ENCODE assay signal across 18 cellular contexts in the genomic region with DNA sequence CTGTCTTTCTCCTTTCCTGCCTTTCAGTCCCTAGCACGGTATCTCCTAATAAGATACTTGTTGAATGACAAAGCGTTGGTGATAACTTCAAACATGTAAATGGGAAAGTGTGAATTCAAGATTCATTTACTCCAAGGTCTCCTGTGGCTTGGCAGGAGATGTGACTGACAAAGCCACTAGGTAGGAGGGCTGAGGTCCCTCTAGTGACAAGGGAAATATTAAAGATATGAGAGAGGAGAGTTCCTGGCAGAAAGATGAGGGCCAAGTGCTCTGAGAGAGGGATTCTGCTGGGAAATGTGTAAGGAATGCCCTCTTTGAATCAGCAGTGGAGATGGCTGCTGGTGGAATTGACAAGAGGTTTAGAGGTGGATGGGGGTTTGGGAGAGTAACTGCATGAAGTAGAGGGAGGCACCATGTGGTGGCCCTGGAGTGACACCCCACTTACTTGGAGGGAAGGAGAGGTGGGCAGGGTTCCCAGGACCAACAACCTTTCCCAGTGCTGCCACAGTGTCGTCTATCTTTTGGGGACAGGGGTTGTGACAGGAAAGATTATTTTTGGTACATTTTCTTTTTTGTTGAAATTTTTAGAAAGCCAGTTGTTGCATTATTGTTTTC. TPM values are rescaled to one million over a fixed set of nuclear protein-coding genes. Genes with fewer than 3 reads are reported as not detected.
DNase-seq lines count a peak whose midpoint lies in the region; ATAC-seq, FAIRE-seq and TF ChIP-seq lines count a peak whose summit lies in the region.
"Had no signal": no experiment of that assay in that cellular context is flagged by ENCODE, and none has a peak within 500 bp of the region (broad histone marks: within the 10 kb centered on the region; RNA-seq: fewer than 3 reads in every experiment).

No MANE protein-coding gene starts in this region.

- H3K9me3 ChIP-seq in astrocyte (ENCODE audit: insufficient read depth, low read depth, low read length) (no peaks in the 10 kb centered on the region), muscle layer of colon (ENCODE audit: low read length) (no peaks in the 10 kb centered on the region), left lung (no peaks in the 10 kb centered on the region)
- H3K9me3 ChIP-seq: vagina had no signal

- DNase-seq in stimulated activated naive CD8-positive, alpha-beta T cell treated with anti-CD3 and anti-CD28 coated beads, Interleukin-15, Interleukin-2, amounts not matched to agents 100 U/mL and 50 U/mL, for 24 hours = no peak
- no peak for DNase-seq in astrocyte (ENCODE audit: low read depth)
- DNase-seq in DMS 273 treated with DMSO at 0.1 percent for 48 hours (lab: John Stamatoyannopoulos, UW) = no peak
- no peak for DNase-seq in left lung
- DNase-seq in cerebellum (ENCODE audit: low spot score) = no peak
- DNase-seq: anterior cingulate cortex, head of caudate nucleus, KG1, NCI-H1092 treated with DMSO at 0.1 percent for 48 hours, NCI-H774 had no signal

- no peak overlapping the region for H3K4me3 ChIP-seq in astrocyte (ENCODE audit: insufficient read depth, low read depth, low read length)
- no peak overlapping the region for H3K4me3 ChIP-seq in muscle layer of colon (ENCODE audit: low read depth in 1 of 2, low read length in 2 of 2)
- no peak overlapping the region for H3K4me3 ChIP-seq in left lung
- H3K4me3 ChIP-seq: coronary artery, vagina had no signal

- H3K79me2 ChIP-seq in astrocyte (ENCODE audit: insufficient read depth, low read length) = peaks cover 14% of the 10 kb centered on the region

- no peaks in the 10 kb centered on the region for H3K27me3 Mint-ChIP-seq in stimulated activated naive CD8-positive, alpha-beta T cell treated with anti-CD3 and anti-CD28 coated beads, Interleukin-15, Interleukin-2, amounts not matched to agents 100 ng/mL and 50 ng/mL, for 24 hours
- H3K27me3 Mint-ChIP-seq in astrocyte (ENCODE audit: low read depth, unreplicated experiment) = no peaks in the 10 kb centered on the region

- no peak for ATAC-seq in stimulated activated naive CD8-positive, alpha-beta T cell treated with anti-CD3 and anti-CD28 coated beads, Interleukin-15, Interleukin-2, amounts not matched to agents 100 U/mL and 50 U/mL, for 24 hours
- ATAC-seq in left lung (no peak), GM18907 (IDR thresholded peaks at IDR 0.05; ENCODE audit: unreplicated experiment) (no peak)
- ATAC-seq: activated CD4-positive, CD25-positive, alpha-beta regulatory T cell treated with anti-CD3 and anti-CD28 coated beads, Interleukin-2, amount 50 U/mL, for 24 hours had no signal

- no peak overlapping the region for H3K4me3 Mint-ChIP-seq in stimulated activated naive CD8-positive, alpha-beta T cell treated with anti-CD3 and anti-CD28 coated beads, Interleukin-15, Interleukin-2, amounts not matched to agents 100 ng/mL and 50 ng/mL, for 24 hours
- no peak overlapping the region for H3K4me3 Mint-ChIP-seq in astrocyte (ENCODE audit: unreplicated experiment)

- no peak overlapping the region for H3K4me2 ChIP-seq in astrocyte (ENCODE audit: low read length)

- peaks cover 32% of the 10 kb centered on the region for H3K36me3 Mint-ChIP-seq in stimulated activated naive CD8-positive, alpha-beta T cell treated with anti-CD3 and anti-CD28 coated beads, Interleukin-15, Interleukin-2, amounts not matched to agents 100 ng/mL and 50 ng/mL, for 24 hours (ENCODE audit: low read depth)
- peaks cover 6% of the 10 kb centered on the region for H3K36me3 Mint-ChIP-seq in astrocyte (ENCODE audit: low read depth, unreplicated experiment)

- H3K4me1 Mint-ChIP-seq in stimulated activated naive CD8-positive, alpha-beta T cell treated with anti-CD3 and anti-CD28 coated beads, Interleukin-15, Interleukin-2, amounts not matched to agents 100 ng/mL and 50 ng/mL, for 24 hours (ENCODE audit: low read depth) = peaks cover 56% of the 10 kb centered on the region
- peaks cover 44% of the 10 kb centered on the region for H3K4me1 Mint-ChIP-seq in astrocyte (ENCODE audit: low read depth, unreplicated experiment)

- no peak for FAIRE-seq in astrocyte (lab: Jason Lieb, UNC)

- peaks cover 69% of the 10 kb centered on the region for H4K20me1 ChIP-seq in astrocyte (ENCODE audit: insufficient read depth, low read length)

- H3K27ac ChIP-seq in astrocyte (ENCODE audit: low read depth, low read length) (no peak overlapping the region), muscle layer of colon (ENCODE audit: low read depth, low read length) (peak overlapping the region; percentile 6), left lung (no peak overlapping the region)
- H3K27ac ChIP-seq: coronary artery, vagina had no signal

- H3K27me3 ChIP-seq in astrocyte (ENCODE audit: insufficient read depth, low read length) = no peaks in the 10 kb centered on the region
- no peaks in the 10 kb centered on the region for H3K27me3 ChIP-seq in muscle layer of colon (ENCODE audit: control insufficient read depth in 1 of 2, insufficient read depth in 2 of 2, low read length in 2 of 2)
- H3K27me3 ChIP-seq in left lung = no peaks in the 10 kb centered on the region
- H3K27me3 ChIP-seq: vagina had no signal

- H3K36me3 ChIP-seq in astrocyte (ENCODE audit: insufficient read depth, low read length) (peaks cover 9% of the 10 kb centered on the region), muscle layer of colon (ENCODE audit: insufficient read depth, low read length) (no peaks in the 10 kb centered on the region), left lung (peaks cover 0 to 16% of the 10 kb centered on the region in 2 donors)
- H3K36me3 ChIP-seq: vagina had no signal

- no peaks in the 10 kb centered on the region for H3K9me3 Mint-ChIP-seq in stimulated activated naive CD8-positive, alpha-beta T cell treated with anti-CD3 and anti-CD28 coated beads, Interleukin-15, Interleukin-2, amounts not matched to agents 100 ng/mL and 50 ng/mL, for 24 hours
- peaks cover 4% of the 10 kb centered on the region for H3K9me3 Mint-ChIP-seq in astrocyte (ENCODE audit: unreplicated experiment)

- H2AFZ ChIP-seq in astrocyte (ENCODE audit: low read depth, low read length) = no peak overlapping the region

- TF ChIP-seq CTCF in astrocyte (IDR thresholded peaks at IDR 0.05; ENCODE audit: insufficient read depth, low read depth, low read length) (no peak), left lung (IDR thresholded peaks at IDR 0.05) (no peak)

- no peak overlapping the region for H3K9ac ChIP-seq in astrocyte (ENCODE audit: low read length)
- H3K9ac ChIP-seq in muscle layer of colon (ENCODE audit: low read length) = no peak overlapping the region

- H3K4me1 ChIP-seq in astrocyte (ENCODE audit: insufficient read depth, low read length) (peaks cover 8% of the 10 kb centered on the region), muscle layer of colon (ENCODE audit: insufficient read depth, low read length) (peaks cover 40% of the 10 kb centered on the region), left lung (peaks cover 20% of the 10 kb centered on the region in 2 donors)

- intact Hi-C loops in left lung (cut with DNase I) = no loop called here

- H3K27ac Mint-ChIP-seq in stimulated activated naive CD8-positive, alpha-beta T cell treated with anti-CD3 and anti-CD28 coated beads, Interleukin-15, Interleukin-2, amounts not matched to agents 100 ng/mL and 50 ng/mL, for 24 hours = peak overlapping the region; percentile 33
- peak overlapping the region; percentile 21 for H3K27ac Mint-ChIP-seq in astrocyte (ENCODE audit: unreplicated experiment)

RNA-seq across cellular contexts. Expression of gene SCAANT1, which starts 43.0 kb away (rescaled TPM):
- not detected in 2 replicates for total RNA-seq in astrocyte
- not detected for total RNA-seq in left lung
- not detected for total RNA-seq in cerebellum
- total RNA-seq: mesenteric fat pad, posterior vena cava, vagina had no signal
